31 cellular contexts compared by ENCODE assay signal in genomic region chr6:4672772-4673171, GRCh38.
DNase-seq lines count a peak whose midpoint lies in the region; TF ChIP-seq lines count a peak whose summit lies in the region.
"Had no signal": no experiment of that assay in that cellular context is flagged by ENCODE, and none has a peak within 500 bp of the region (broad histone marks: within the 10 kb centered on the region; RNA-seq: fewer than 3 reads in every experiment).

No MANE protein-coding gene starts in this region.

- peak overlapping the region; percentile 12 for H3K4me3 ChIP-seq in adipocyte (ENCODE audit: low read length)
- no peak overlapping the region for H3K4me3 ChIP-seq in retinal pigment epithelial cell (ENCODE audit: low read length)
- H3K4me3 ChIP-seq in Karpas-422 (ENCODE audit: low read length): no peak overlapping the region
- no peak overlapping the region for H3K4me3 ChIP-seq in spleen
- no peak overlapping the region for H3K4me3 ChIP-seq in smooth muscle cell
- H3K4me3 ChIP-seq: adrenal gland, left lung, Peyer's patch, SJCRH30, testis had no signal

- intact Hi-C loops in spleen (cut with DNase I; ENCODE audit: low total_unique reads): no loop called here

- H3K27me3 ChIP-seq in adipocyte (replicated peaks; ENCODE audit: control insufficient read depth, insufficient read depth, low read length) (no peaks in the 10 kb centered on the region), Karpas-422 (ENCODE audit: low read length) (no peaks in the 10 kb centered on the region), spleen (replicated peaks in 1 of 7) (peaks cover 0 to 3% (median 0%) of the 10 kb centered on the region in 7 donors), smooth muscle cell (ENCODE audit: low read depth) (no peaks in the 10 kb centered on the region)
- H3K27me3 ChIP-seq: adrenal gland, left lung, Peyer's patch, SJCRH30, testis had no signal

- H3K4me1 ChIP-seq in adipocyte (ENCODE audit: control insufficient read depth, insufficient read depth, low read length) (peaks cover 18% of the 10 kb centered on the region), Karpas-422 (ENCODE audit: low read length) (no peaks in the 10 kb centered on the region), spleen (no peaks in the 10 kb centered on the region), smooth muscle cell (ENCODE audit: low read depth) (no peaks in the 10 kb centered on the region)
- H3K4me1 ChIP-seq: adrenal gland, left lung, Peyer's patch, testis had no signal

- H3K27ac ChIP-seq in Karpas-422 (ENCODE audit: low read length) (no peak overlapping the region), spleen (peak overlapping the region in 1 of 8 donors; percentile 1), smooth muscle cell (ENCODE audit: low read depth) (no peak overlapping the region)
- H3K27ac ChIP-seq: adrenal gland, left lung, Peyer's patch, SJCRH30, testis had no signal

- no peaks in the 10 kb centered on the region for H3K9me2 ChIP-seq in Karpas-422 (replicated peaks; ENCODE audit: insufficient read depth, low read length)

- H3K9ac ChIP-seq in adipocyte (ENCODE audit: low read length) (peak overlapping the region; percentile 6), Karpas-422 (ENCODE audit: low read length) (no peak overlapping the region), smooth muscle cell (ENCODE audit: low read depth) (no peak overlapping the region)

- WGBS in spleen, 5 donors: 62 to 79% (median 70%) methylated on average over 3 of the region's 3 CpGs
- 79% methylated on average over 3 of the region's 3 CpGs for WGBS in smooth muscle cell (ENCODE audit: low lambda C conversion rate)

- H3K79me2 ChIP-seq in Karpas-422 (ENCODE audit: low read length): no peaks in the 10 kb centered on the region
- no peaks in the 10 kb centered on the region for H3K79me2 ChIP-seq in smooth muscle cell (ENCODE audit: low read depth)

- H4K20me1 ChIP-seq in Karpas-422 (ENCODE audit: insufficient read depth, low read depth, low read length) (no peaks in the 10 kb centered on the region), smooth muscle cell (ENCODE audit: low read depth) (no peaks in the 10 kb centered on the region)

- H3K36me3 ChIP-seq in adipocyte (ENCODE audit: control insufficient read depth, insufficient read depth, low read length, severe bottlenecking) (no peaks in the 10 kb centered on the region), Karpas-422 (ENCODE audit: insufficient read depth, low read length) (no peaks in the 10 kb centered on the region), spleen (no peaks in the 10 kb centered on the region), smooth muscle cell (ENCODE audit: low read depth) (no peaks in the 10 kb centered on the region)
- H3K36me3 ChIP-seq: adrenal gland, left lung, Peyer's patch, SJCRH30 had no signal

- TF ChIP-seq CTCF in retinal pigment epithelial cell (conservative IDR thresholded peaks at IDR 0.05; ENCODE audit: low read depth, low read length) (no peak), spleen (IDR thresholded peaks at IDR 0.05 in 8 of 11, conservative IDR thresholded peaks at IDR 0.05 in 3 of 11) (no peak), smooth muscle cell (IDR thresholded peaks at IDR 0.05; ENCODE audit: borderline replicate concordance, insufficient read depth, poor library complexity, severe bottlenecking) (no peak)

- H2AFZ ChIP-seq in Karpas-422 (ENCODE audit: low read length): no peak overlapping the region
- H2AFZ ChIP-seq in smooth muscle cell (ENCODE audit: low read depth): no peak overlapping the region

- no peak for TF ChIP-seq POLR2A in spleen (IDR thresholded peaks at IDR 0.05)

- DNase-seq in AG20443 (ENCODE audit: low spot score) (peak; percentile 77), adipocyte (ENCODE audit: low read depth) (peak; percentile 77), fibroblast of gingiva (ENCODE audit: low read depth) (peak; percentile 75), retinal pigment epithelial cell (ENCODE audit: low read depth) (peak; percentile 33), Karpas-422 (no peak), spleen (no peak), GM19238 (ENCODE audit: insufficient read length, low spot score) (no peak), smooth muscle cell (lab: John Stamatoyannopoulos, UW; ENCODE audit: unreplicated experiment) (no peak)
- DNase-seq: activated CD4-positive, alpha-beta T cell treated with anti-CD3 and anti-CD28 coated beads for 4 hours; activated naive CD4-positive, alpha-beta T cell; activated T-cell treated with anti-CD3 and anti-CD28 coated beads, Interleukin-2, amount 50 U/mL, for 48 hours; adrenal gland; CD8-positive, alpha-beta memory T cell; dermis blood vessel endothelial cell; DMS53; foreskin fibroblast; GDM1; immature natural killer cell; KBM-7; left lung; naive thymus-derived CD8-positive, alpha-beta T cell; NCI-H1694; NCI-H2171; NCI-H526; occipital lobe; Peyer's patch; SJCRH30; stimulated activated CD4-positive, alpha-beta T cell treated with anti-CD3 and anti-CD28 coated beads, Interleukin-4, amount 100 ng/mL, for 24 hours; stimulated activated naive CD4-positive, alpha-beta T cell; T-helper 1 cell; testis had no signal

- H3K9me3 ChIP-seq in adipocyte (ENCODE audit: control insufficient read depth, low read length) (no peaks in the 10 kb centered on the region), Karpas-422 (ENCODE audit: low read length) (no peaks in the 10 kb centered on the region), spleen (no peaks in the 10 kb centered on the region), smooth muscle cell (replicated peaks; ENCODE audit: low read depth) (no peaks in the 10 kb centered on the region)
- H3K9me3 ChIP-seq: adrenal gland, left lung, Peyer's patch, SJCRH30, testis had no signal

- no peak overlapping the region for H3K4me2 ChIP-seq in Karpas-422 (ENCODE audit: low read depth, low read length, poor library complexity, severe bottlenecking)
- H3K4me2 ChIP-seq in smooth muscle cell: no peak overlapping the region

- H3F3A ChIP-seq in smooth muscle cell (ENCODE audit: low read depth): no peaks in the 10 kb centered on the region

Comparison
In these comparisons a context has a peak if more than half of its experiments do, and no peak if none do; other contexts are left out.
1. DNase-seq: peak in AG20443 (single experiment), adipocyte (single experiment), fibroblast of gingiva (single experiment) and retinal pigment epithelial cell (single experiment); none in Karpas-422 (single experiment), spleen (single experiment), GM19238 (single experiment) and smooth muscle cell (single experiment).